In genomic region chr12:70354777-70355176, GRCh38 we compare ENCODE assay signal across 16 cellular contexts.
"Had no signal": no experiment of that assay in that cellular context is flagged by ENCODE, and none has a peak within 500 bp of the region (broad histone marks: within the 10 kb centered on the region; RNA-seq: fewer than 3 reads in every experiment).

No MANE protein-coding gene starts in this region.

- H3K27me3 ChIP-seq: adrenal gland, dorsolateral prefrontal cortex, esophagus muscularis mucosa, foreskin keratinocyte, heart left ventricle had no signal

- DNase-seq: activated CD4-positive, alpha-beta T cell treated with anti-CD3 and anti-CD28 coated beads for 4 hours; activated CD8-positive, alpha-beta memory T cell treated with anti-CD3 and anti-CD28 coated beads, Interleukin-2, amount 50 U/mL, for 4 hours; activated CD8-positive, alpha-beta T cell treated with anti-CD3 and anti-CD28 coated beads for 36 hours; activated naive CD4-positive, alpha-beta T cell treated with anti-CD3 and anti-CD28 coated beads for 36 hours; adrenal gland; dorsolateral prefrontal cortex; foreskin keratinocyte; heart left ventricle; mucosa of descending colon; stimulated activated CD4-positive, alpha-beta T cell treated with anti-CD3 and anti-CD28 coated beads, Interleukin-4, amount 100 ng/mL, for 24 hours; stimulated activated naive CD8-positive, alpha-beta T cell treated with anti-CD3 and anti-CD28 coated beads, Interleukin-15, amount 100 ng/mL, for 72 hours; T-helper 1 cell had no signal

- H3K4me3 ChIP-seq: adrenal gland, dorsolateral prefrontal cortex, esophagus muscularis mucosa, heart left ventricle, mucosa of descending colon had no signal

- H3K27ac ChIP-seq: adrenal gland, esophagus muscularis mucosa, foreskin keratinocyte had no signal

- FAIRE-seq: endometrium, islet of Langerhans had no signal

- ATAC-seq: activated CD8-positive, alpha-beta T cell treated with anti-CD3 and anti-CD28 coated beads for 36 hours; foreskin keratinocyte; heart left ventricle; mucosa of descending colon; natural killer cell treated with Interleukin-12 subunit alpha and Interleukin-12 subunit beta and Interleukin-15 and Interleukin-18, amount 100 ng/mL, for 72 hours; stimulated activated naive CD8-positive, alpha-beta T cell treated with anti-CD3 and anti-CD28 coated beads, Interleukin-15, amount 100 ng/mL, for 72 hours had no signal

- H3K9me3 ChIP-seq: adrenal gland, esophagus muscularis mucosa, heart left ventricle, mucosa of descending colon had no signal

- H3K4me1 ChIP-seq: adrenal gland, esophagus muscularis mucosa, foreskin keratinocyte had no signal
